ENCODE assay signal across 8 cellular contexts in the genomic region with DNA sequence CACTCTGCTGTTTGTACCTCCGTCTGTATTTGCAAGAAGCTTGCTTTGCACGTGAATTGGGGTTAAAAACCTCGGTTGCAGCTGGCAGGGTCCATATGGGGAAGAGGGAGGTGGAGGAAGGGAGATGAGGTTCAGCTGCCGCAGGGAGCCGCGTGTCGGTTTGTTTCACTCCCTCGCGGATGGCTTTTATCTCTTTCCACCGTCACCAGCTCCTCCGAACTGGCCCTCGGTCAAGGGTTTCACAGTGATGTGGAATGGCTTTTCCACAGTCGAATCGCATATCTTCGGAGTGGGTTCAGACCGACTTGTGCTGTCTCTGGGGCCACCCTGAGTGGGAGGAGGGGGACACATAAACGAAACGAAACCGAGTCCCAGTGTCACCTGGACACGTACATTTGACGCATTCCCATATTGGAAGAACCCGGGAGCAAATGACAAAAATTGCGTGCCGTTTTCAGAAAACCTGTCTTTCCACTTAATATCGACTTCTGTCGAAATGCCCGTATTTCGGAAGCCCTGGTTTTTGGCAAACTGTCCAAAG. TPM values are rescaled to one million over a fixed set of nuclear protein-coding genes. Genes with fewer than 3 reads are reported as not detected.
A peak's percentile ranks its signal among the peaks of the same experiment; 100 is the strongest.
DNase-seq lines count a peak whose midpoint lies in the region; ATAC-seq, FAIRE-seq and TF ChIP-seq lines count a peak whose summit lies in the region.

No MANE protein-coding gene starts in this region.

- peak overlapping the region; percentile 97 for H3K4me3 Mint-ChIP-seq in activated CD8-positive, alpha-beta memory T cell treated with anti-CD3 and anti-CD28 coated beads, Interleukin-2, amount 10 ng/mL, durations not matched to agents 7 days and 5 days
- H3K4me3 Mint-ChIP-seq in natural killer cell: peak overlapping the region; percentile 99

- peaks cover 25% of the 10 kb centered on the region for H3K36me3 Mint-ChIP-seq in activated CD8-positive, alpha-beta memory T cell treated with anti-CD3 and anti-CD28 coated beads, Interleukin-2, amount 10 ng/mL, durations not matched to agents 7 days and 5 days
- H3K36me3 Mint-ChIP-seq in natural killer cell: no peaks in the 10 kb centered on the region

- intact Hi-C loops in natural killer cell (cut with micrococcal nuclease): no loop called here

- no peak for TF ChIP-seq CTCF in natural killer cell (IDR thresholded peaks at IDR 0.05)

- no peak for ATAC-seq in activated CD8-positive, alpha-beta memory T cell treated with anti-CD3 and anti-CD28 coated beads, Interleukin-2, amount 10 ng/mL, durations not matched to agents 7 days and 5 days
- ATAC-seq in natural killer cell: no peak

- H3K27me3 Mint-ChIP-seq in activated CD8-positive, alpha-beta memory T cell treated with anti-CD3 and anti-CD28 coated beads, Interleukin-2, amount 10 ng/mL, durations not matched to agents 7 days and 5 days: no peaks in the 10 kb centered on the region
- peaks cover 0 to 8% of the 10 kb centered on the region in 2 donors for H3K27me3 Mint-ChIP-seq in natural killer cell (ENCODE audit: low read depth in 2 of 2)

- peak overlapping the region; percentile 89 for H3K27ac Mint-ChIP-seq in activated CD8-positive, alpha-beta memory T cell treated with anti-CD3 and anti-CD28 coated beads, Interleukin-2, amount 10 ng/mL, durations not matched to agents 7 days and 5 days
- H3K27ac Mint-ChIP-seq in natural killer cell: peak overlapping the region; percentile 97 to 99

- no peak for FAIRE-seq in urothelium cell line (lab: Jason Lieb, UNC)
- no peak for FAIRE-seq in HTR-8/SVneo (lab: Jason Lieb, UNC)

- CTCF ChIA-PET in activated CD8-positive, alpha-beta memory T cell treated with anti-CD3 and anti-CD28 coated beads, Interleukin-2, amount 10 ng/mL, durations not matched to agents 7 days and 5 days (lab: Charles Lee): interaction anchor here (1.3 to 1.7 kb wide), 4 partner anchors 12 to 214 kb away, joined by 3 to 13 read pairs (median 6); partner anchors contain the start of gene TMEM255A

- DNase-seq in NCI-H510A treated with DMSO at 0.1 percent for 48 hours (lab: John Stamatoyannopoulos, UW): peak; percentile 29
- DNase-seq in NCI-H510A (lab: John Stamatoyannopoulos, UW): no peak
- DNase-seq in NCI-H128 (lab: John Stamatoyannopoulos, UW; ENCODE audit: unreplicated experiment): peak; percentile 1
- DNase-seq in activated CD8-positive, alpha-beta memory T cell treated with anti-CD3 and anti-CD28 coated beads, Interleukin-2, amount 10 ng/mL, durations not matched to agents 7 days and 5 days: peak; percentile 46
- peak; percentile 4 for DNase-seq in fibroblast of gingiva (ENCODE audit: low read depth)
- DNase-seq in natural killer cell: peak; percentile 17
- peak; percentile 4 for DNase-seq in urothelium cell line (ENCODE audit: low spot score)
- DNase-seq in HTR-8/SVneo (ENCODE audit: insufficient read length, low spot score): no peak

- H3K9me3 Mint-ChIP-seq in activated CD8-positive, alpha-beta memory T cell treated with anti-CD3 and anti-CD28 coated beads, Interleukin-2, amount 10 ng/mL, durations not matched to agents 7 days and 5 days (ENCODE audit: low read depth): no peaks in the 10 kb centered on the region
- H3K9me3 Mint-ChIP-seq in natural killer cell: no peaks in the 10 kb centered on the region

- H3K4me1 Mint-ChIP-seq in activated CD8-positive, alpha-beta memory T cell treated with anti-CD3 and anti-CD28 coated beads, Interleukin-2, amount 10 ng/mL, durations not matched to agents 7 days and 5 days: peaks cover 28% of the 10 kb centered on the region
- peaks cover 16 to 21% of the 10 kb centered on the region in 2 donors for H3K4me1 Mint-ChIP-seq in natural killer cell

RNA-seq across cellular contexts. Expression of gene ZBTB33, which starts 0.9 kb away (rescaled TPM):
- total RNA-seq in activated CD8-positive, alpha-beta memory T cell treated with anti-CD3 and anti-CD28 coated beads, Interleukin-2, amount 10 ng/mL, durations not matched to agents 7 days and 5 days: 10 to 100 TPM; 16.9 to 17.4 TPM
- total RNA-seq in natural killer cell: 10 to 100 TPM; 28.6 to 33.3 (median 29.2) TPM

RNA-seq across cellular contexts. Expression of gene TMEM255A, which starts 59.7 kb away (rescaled TPM):
- total RNA-seq in activated CD8-positive, alpha-beta memory T cell treated with anti-CD3 and anti-CD28 coated beads, Interleukin-2, amount 10 ng/mL, durations not matched to agents 7 days and 5 days: under 1 TPM in 1 of 2 experiments, not detected in 1; 0.15 TPM
- 1 to 10 TPM in 2 of 3 donors, under 1 TPM in 1; 0.66 to 1.5 (median 1.4) TPM for total RNA-seq in natural killer cell

Comparison
In these comparisons a context has a peak if more than half of its experiments do, and no peak if none do; other contexts are left out.
1. DNase-seq: peak in NCI-H510A treated with DMSO at 0.1 percent for 48 hours (single experiment), NCI-H128 (single experiment), activated CD8-positive, alpha-beta memory T cell treated with anti-CD3 and anti-CD28 coated beads, Interleukin-2, amount 10 ng/mL, durations not matched to agents 7 days and 5 days (single experiment), fibroblast of gingiva (single experiment), natural killer cell (single experiment) and urothelium cell line (single experiment); none in NCI-H510A (single experiment) and HTR-8/SVneo (single experiment).